In genomic region chr16:20051611-20052010, GRCh38 we compare ENCODE assay signal across 9 cellular contexts. TPM values are rescaled to one million over a fixed set of nuclear protein-coding genes. Genes with fewer than 3 reads are reported as not detected.
"Had no signal": no experiment of that assay in that cellular context is flagged by ENCODE, and none has a peak within 500 bp of the region (broad histone marks: within the 10 kb centered on the region; RNA-seq: fewer than 3 reads in every experiment).

No MANE protein-coding gene starts in this region.

- H3K27ac Mint-ChIP-seq: H9 had no signal

- FAIRE-seq: H54 had no signal

- H3K27ac ChIP-seq: GM23248, HL-60 had no signal

- H3K9ac ChIP-seq: GM23248 had no signal

- H3K4me3 Mint-ChIP-seq: H9 had no signal

- H2AFZ ChIP-seq: GM23248 had no signal

- H3K9me3 Mint-ChIP-seq: H9 had no signal

- DNase-seq: GM23248, GOT3, H9, HCEC 1CT, IMR-90, KBM-7 had no signal

- H3K4me3 ChIP-seq: GM23248 had no signal

RNA-seq across cellular contexts. Expression of gene GPR139, which starts 22.1 kb away (rescaled TPM):
- total RNA-seq: GM23248, HT1080, IMR-90 had no signal
- polyA plus RNA-seq: GM23248, IMR-90 had no signal
